In the genomic region with DNA sequence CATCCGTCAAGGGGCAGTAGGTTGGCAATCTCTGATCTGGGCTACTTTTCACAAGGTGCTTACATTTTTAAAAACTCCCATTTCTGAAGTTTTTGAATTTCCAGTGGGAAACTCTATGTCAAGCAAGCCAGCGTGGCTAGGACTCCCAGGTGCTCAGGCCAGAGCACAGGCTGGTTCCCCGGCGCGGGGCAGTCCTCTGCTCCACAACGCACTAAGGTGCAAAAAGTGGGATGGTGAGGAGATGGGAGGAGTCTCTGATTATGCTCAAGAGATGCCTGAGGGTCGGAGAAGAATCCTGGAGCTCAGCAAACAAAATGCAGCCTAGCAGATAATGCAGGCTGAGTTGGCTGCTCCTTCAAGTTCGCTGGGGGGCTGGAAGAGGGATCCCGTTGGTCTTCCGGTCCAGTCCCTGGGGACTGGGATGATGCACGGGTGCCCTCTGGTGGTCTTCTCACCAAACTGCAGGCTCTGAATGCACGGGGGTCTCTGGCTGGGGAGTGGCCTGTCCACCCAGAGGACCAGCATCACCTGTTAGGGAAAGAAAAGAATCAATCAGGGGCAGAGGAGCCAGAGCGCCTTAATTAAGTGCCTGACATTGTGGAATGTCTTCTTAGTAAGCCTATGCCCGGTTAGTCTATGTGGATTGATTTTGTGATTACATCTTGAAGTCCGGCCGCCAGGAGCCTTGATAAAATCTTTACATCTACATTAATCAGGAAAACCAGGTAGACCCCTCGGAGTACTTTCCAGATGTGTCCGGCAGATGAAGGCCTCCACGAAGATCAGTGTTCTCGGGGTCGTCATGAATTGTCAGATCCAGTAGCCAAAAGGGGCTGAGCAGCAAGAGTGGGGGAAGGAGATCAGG, we compare ENCODE assay signal across 9 cellular contexts.
DNase-seq lines count a peak whose midpoint lies in the region; ATAC-seq and TF ChIP-seq lines count a peak whose summit lies in the region.
"Had no signal": no experiment of that assay in that cellular context is flagged by ENCODE, and none has a peak within 500 bp of the region (broad histone marks: within the 10 kb centered on the region; RNA-seq: fewer than 3 reads in every experiment).

No MANE protein-coding gene starts in this region.

- H3K36me3 Mint-ChIP-seq in CD14-positive monocyte (no peaks in the 10 kb centered on the region), T-helper 17 cell (ENCODE audit: low read depth) (no peaks in the 10 kb centered on the region)
- H3K36me3 Mint-ChIP-seq: T-cell had no signal

- DNase-seq in CD14-positive monocyte (ENCODE audit: low spot score) (no peak), LHCN-M2 (ENCODE audit: low read depth) (peak; percentile 31), T-helper 17 cell (no peak), dermis microvascular lymphatic vessel endothelial cell (ENCODE audit: low read depth in 2 of 2) (peak; percentile 14 to 29), medulla oblongata (ENCODE audit: extremely low spot score) (peak; percentile 67), stomach (peak; percentile 49)

- no peaks in the 10 kb centered on the region for H3K36me3 ChIP-seq in stomach

- peak overlapping the region in 1 of 4 donors; percentile 8 for H3K4me3 ChIP-seq in stomach

- H3K27me3 Mint-ChIP-seq in CD14-positive monocyte (ENCODE audit: low read depth in 3 of 3) (peaks cover 2 to 7% (median 2%) of the 10 kb centered on the region in 3 donors), T-helper 17 cell (peaks cover 32% of the 10 kb centered on the region)

- H3K4me1 ChIP-seq in stomach: peaks cover 19 to 59% (median 38%) of the 10 kb centered on the region in 4 donors

- H3K4me1 Mint-ChIP-seq in CD14-positive monocyte (peaks cover 13% of the 10 kb centered on the region), T-helper 17 cell (peaks cover 7% of the 10 kb centered on the region)

- H3K9me3 Mint-ChIP-seq in CD14-positive monocyte: no peaks in the 10 kb centered on the region
- H3K9me3 Mint-ChIP-seq: T-cell had no signal

- peak; percentile 87 for TF ChIP-seq CTCF in CD14-positive monocyte (IDR thresholded peaks at IDR 0.05)
- peak in 5 of 7 experiments; percentile 55 to 88 (median 86) for TF ChIP-seq CTCF in stomach (IDR thresholded peaks at IDR 0.05)

- H3K4me3 Mint-ChIP-seq in CD14-positive monocyte (peak overlapping the region in 1 of 2 donors; percentile 36), T-helper 17 cell (no peak overlapping the region)

- H3K27ac ChIP-seq in stomach: peak overlapping the region in 4 of 5 donors; percentile 48 to 79 (median 66)

- no peaks in the 10 kb centered on the region for H3K9me3 ChIP-seq in T-helper 17 cell (ENCODE audit: control insufficient read depth, low read length, poor library complexity, severe bottlenecking)
- no peaks in the 10 kb centered on the region for H3K9me3 ChIP-seq in stomach

- 31 to 45% (median 37%) methylated on average over 19 to 21 of the region's 21 CpGs for WGBS in stomach, 5 donors

- H3K27me3 ChIP-seq in stomach: no peaks in the 10 kb centered on the region

- no peak for TF ChIP-seq EP300 in stomach (IDR thresholded peaks at IDR 0.05)

- intact Hi-C loops in CD14-positive monocyte (cut with micrococcal nuclease): no loop called here
- intact Hi-C loops in stomach (cut with DNase I; ENCODE audit: low total_unique reads): no loop called here

- H3K27ac Mint-ChIP-seq in CD14-positive monocyte (peak overlapping the region in 1 of 7 donors; percentile 7), T-helper 17 cell (no peak overlapping the region)
- H3K27ac Mint-ChIP-seq: T-cell had no signal

- ATAC-seq in GM18868 (IDR thresholded peaks at IDR 0.05; ENCODE audit: unreplicated experiment) (peak; percentile 68), T-helper 17 cell (peak; percentile 37), HG03097 (IDR thresholded peaks at IDR 0.05; ENCODE audit: low FRiP score, unreplicated experiment) (no peak)
- ATAC-seq: T-cell had no signal

- no peak for TF ChIP-seq POLR2A in stomach (IDR thresholded peaks at IDR 0.05)

Comparison
In these comparisons a context has a peak if more than half of its experiments do, and no peak if none do; other contexts are left out.
1. DNase-seq: peak in LHCN-M2 (single experiment), dermis microvascular lymphatic vessel endothelial cell (2 of 2), medulla oblongata (single experiment) and stomach (single experiment); none in CD14-positive monocyte (single experiment) and T-helper 17 cell (0 of 3).